Comparison of ENCODE assay signal across 8 cellular contexts in genomic region chr15:74995779-74996765, GRCh38.
A peak's percentile ranks its signal among the peaks of the same experiment; 100 is the strongest.
DNase-seq lines count a peak whose midpoint lies in the region.

No MANE protein-coding gene starts in this region.

- no peaks in the 10 kb centered on the region for H3K9me3 Mint-ChIP-seq in T-helper 1 cell treated with Interleukin-12 subunit alpha and Interleukin-12 subunit beta and Interleukin-4 antibody, amounts not matched to agents 30 μg/mL and 1 μg/mL, for 36 hours

- H3K9me3 ChIP-seq in NT2/D1 (ENCODE audit: insufficient read depth, low read length): no peaks in the 10 kb centered on the region
- H3K9me3 ChIP-seq in duodenal mucosa (ENCODE audit: control insufficient read depth in 1 of 2, low read length in 2 of 2): no peaks in the 10 kb centered on the region
- no peaks in the 10 kb centered on the region for H3K9me3 ChIP-seq in muscle layer of duodenum (ENCODE audit: control insufficient read depth in 1 of 2, low read length in 2 of 2)

- H3K36me3 ChIP-seq in NT2/D1 (ENCODE audit: insufficient read depth, insufficient read length, low read length): no peaks in the 10 kb centered on the region
- no peaks in the 10 kb centered on the region for H3K36me3 ChIP-seq in duodenal mucosa (ENCODE audit: control insufficient read depth in 1 of 2, insufficient read depth in 2 of 2, low read length in 2 of 2)
- H3K36me3 ChIP-seq in muscle layer of duodenum (ENCODE audit: control insufficient read depth in 1 of 2, insufficient read depth in 2 of 2, low read length in 2 of 2): no peaks in the 10 kb centered on the region

- peaks cover 38% of the 10 kb centered on the region for H3K27me3 Mint-ChIP-seq in T-helper 1 cell treated with Interleukin-12 subunit alpha and Interleukin-12 subunit beta and Interleukin-4 antibody, amounts not matched to agents 30 μg/mL and 1 μg/mL, for 36 hours (ENCODE audit: low read depth)

- peak overlapping the region; percentile 88 for H3K9ac ChIP-seq in NT2/D1 (ENCODE audit: insufficient read length, low read depth)
- peak overlapping the region; percentile 72 for H3K9ac ChIP-seq in duodenal mucosa (ENCODE audit: low read depth in 1 of 2, low read length in 2 of 2)

- H3K27me3 ChIP-seq in NT2/D1 (ENCODE audit: insufficient read depth, insufficient read length) (peaks cover 49% of the 10 kb centered on the region), duodenal mucosa (ENCODE audit: control insufficient read depth in 1 of 2, insufficient read depth in 2 of 2, low read length in 2 of 2) (peaks cover 4 to 7% of the 10 kb centered on the region in 2 donors), muscle layer of duodenum (ENCODE audit: low read depth, low read length) (peaks cover 4% of the 10 kb centered on the region)

- peaks cover 7% of the 10 kb centered on the region for H3K4me1 Mint-ChIP-seq in T-helper 1 cell treated with Interleukin-12 subunit alpha and Interleukin-12 subunit beta and Interleukin-4 antibody, amounts not matched to agents 30 μg/mL and 1 μg/mL, for 36 hours (ENCODE audit: low read depth)

- H3K36me3 Mint-ChIP-seq in T-helper 1 cell treated with Interleukin-12 subunit alpha and Interleukin-12 subunit beta and Interleukin-4 antibody, amounts not matched to agents 30 μg/mL and 1 μg/mL, for 36 hours (ENCODE audit: low read depth): no peaks in the 10 kb centered on the region

- H3K4me3 ChIP-seq in NT2/D1 (ENCODE audit: insufficient read length, low read depth): peak overlapping the region; percentile 69
- peak overlapping the region; percentile 78 to 86 for H3K4me3 ChIP-seq in duodenal mucosa (ENCODE audit: low read depth in 1 of 2, low read length in 2 of 2)
- H3K4me3 ChIP-seq in muscle layer of duodenum (ENCODE audit: low read depth in 1 of 2, low read length in 2 of 2): peak overlapping the region; percentile 63 to 87

- no peak overlapping the region for H3K27ac ChIP-seq in duodenal mucosa (ENCODE audit: low read depth, low read length)
- H3K27ac ChIP-seq in muscle layer of duodenum (ENCODE audit: low read length): no peak overlapping the region

- no peak for DNase-seq in T-helper 1 cell
- no peak for DNase-seq in NT2/D1 (ENCODE audit: low read depth, low spot score)
- DNase-seq in DMS114 treated with DMSO at 0.1 percent for 48 hours (lab: John Stamatoyannopoulos, UW; ENCODE audit: unreplicated experiment): no peak
- DNase-seq in NK-92 treated with Interleukin-12 subunit alpha and Interleukin-12 subunit beta, amount 100 ng/mL, for 24 hours (lab: John Stamatoyannopoulos, UW): no peak
- DNase-seq in HUDEP-2 (lab: John Stamatoyannopoulos, UW; ENCODE audit: unreplicated experiment in 76 of 76): no peak

- no peaks in the 10 kb centered on the region for H3K4me1 ChIP-seq in NT2/D1 (ENCODE audit: insufficient read depth, insufficient read length)
- H3K4me1 ChIP-seq in duodenal mucosa (ENCODE audit: control insufficient read depth in 1 of 2, insufficient read depth in 2 of 2, low read length in 2 of 2): peaks cover 25 to 30% of the 10 kb centered on the region in 2 donors
- peaks cover 0 to 8% of the 10 kb centered on the region in 2 donors for H3K4me1 ChIP-seq in muscle layer of duodenum (ENCODE audit: control insufficient read depth in 1 of 2, insufficient read depth in 2 of 2, low read length in 2 of 2)

- H3K4me3 Mint-ChIP-seq in T-helper 1 cell treated with Interleukin-12 subunit alpha and Interleukin-12 subunit beta and Interleukin-4 antibody, amounts not matched to agents 30 μg/mL and 1 μg/mL, for 36 hours: peak overlapping the region; percentile 52

- no peak overlapping the region for H3K27ac Mint-ChIP-seq in T-helper 1 cell treated with Interleukin-12 subunit alpha and Interleukin-12 subunit beta and Interleukin-4 antibody, amounts not matched to agents 30 μg/mL and 1 μg/mL, for 36 hours
